Comparison of ENCODE assay signal across 8 cellular contexts in genomic region chr9:83920942-83921707, GRCh38. TPM values are rescaled to one million over a fixed set of nuclear protein-coding genes. Genes with fewer than 3 reads are reported as not detected.
DNase-seq lines count a peak whose midpoint lies in the region; ATAC-seq and TF ChIP-seq lines count a peak whose summit lies in the region.

Gene KIF27 (minus strand): TSS chr9:83921432. CDS start chr9:83915591, 5,841 bp downstream.

- H2AFZ ChIP-seq in SU-DHL-6 (ENCODE audit: low read depth, low read length, severe bottlenecking), result peak within 1 kb of the TSS; percentile 96
- H2AFZ ChIP-seq in parathyroid adenoma, result peak within 1 kb of the TSS; percentile 84

- H4K20me1 ChIP-seq in SU-DHL-6 (ENCODE audit: low read depth, low read length), result no peaks in the 10 kb centered on the region

- TF ChIP-seq CTCF in GM12875 (IDR thresholded peaks at IDR 0.05; ENCODE audit: borderline replicate concordance, insufficient read depth, low read depth, low read length), result 0 out of 2 replicates have a peak, but pooled peaks have one; percentile 37
- TF ChIP-seq CTCF in SU-DHL-6 (IDR thresholded peaks at IDR 0.05; ENCODE audit: insufficient read depth, low read length, poor library complexity, severe bottlenecking), result peak; percentile 26
- peak; percentile 27 for TF ChIP-seq CTCF in cardiac muscle cell (IDR thresholded peaks at IDR 0.05; ENCODE audit: low read depth, low read length)
- TF ChIP-seq CTCF in parathyroid adenoma (IDR thresholded peaks at IDR 0.05), result peak; percentile 18
- peak in 4 of 5 experiments; percentile 39 to 87 (median 62) for TF ChIP-seq CTCF in tibial nerve (IDR thresholded peaks at IDR 0.05)

- H3K4me1 Mint-ChIP-seq in activated naive CD8-positive, alpha-beta T cell treated with anti-CD3 and anti-CD28 coated beads, Interleukin-2, amount 50 U/mL, for 24 hours, result peaks cover 18% of the 10 kb centered on the region

- peak; percentile 76 to 91 for TF ChIP-seq EP300 in tibial nerve (IDR thresholded peaks at IDR 0.05)

- 0 to 1% methylated on average over 36 to 72 of the region's 91 CpGs for WGBS in tibial nerve, 2 donors

- H3K27ac Mint-ChIP-seq in activated naive CD8-positive, alpha-beta T cell treated with anti-CD3 and anti-CD28 coated beads, Interleukin-2, amount 50 U/mL, for 24 hours, result peak within 1 kb of the TSS; percentile 88

- peak; percentile 93 for ATAC-seq in HG02763 (IDR thresholded peaks at IDR 0.05; ENCODE audit: unreplicated experiment)
- ATAC-seq in activated naive CD8-positive, alpha-beta T cell treated with anti-CD3 and anti-CD28 coated beads, Interleukin-2, amount 50 U/mL, for 24 hours, result peak; percentile 94

- H3K4me2 ChIP-seq in SU-DHL-6 (ENCODE audit: low read depth, low read length, poor library complexity, severe bottlenecking), result peak within 1 kb of the TSS; percentile 64
- peak within 1 kb of the TSS; percentile 71 for H3K4me2 ChIP-seq in parathyroid adenoma (ENCODE audit: low read length)

- H3K9me3 ChIP-seq in SU-DHL-6 (ENCODE audit: insufficient read depth, low read length) (no peaks in the 10 kb centered on the region), cardiac muscle cell (ENCODE audit: low read depth) (no peaks in the 10 kb centered on the region), parathyroid adenoma (ENCODE audit: control insufficient read depth, low read length) (no peaks in the 10 kb centered on the region), tibial nerve (no peaks in the 10 kb centered on the region)

- H3K9ac ChIP-seq in SU-DHL-6 (ENCODE audit: low read length), result peak within 1 kb of the TSS; percentile 68
- H3K9ac ChIP-seq in parathyroid adenoma, result peak within 1 kb of the TSS; percentile 67

- H3K4me3 Mint-ChIP-seq in activated naive CD8-positive, alpha-beta T cell treated with anti-CD3 and anti-CD28 coated beads, Interleukin-2, amount 50 U/mL, for 24 hours, result peak within 1 kb of the TSS; percentile 84

- H3K36me3 Mint-ChIP-seq in activated naive CD8-positive, alpha-beta T cell treated with anti-CD3 and anti-CD28 coated beads, Interleukin-2, amount 50 U/mL, for 24 hours (ENCODE audit: low read depth), result no peaks in the 10 kb centered on the region

- H3K27me3 Mint-ChIP-seq in activated naive CD8-positive, alpha-beta T cell treated with anti-CD3 and anti-CD28 coated beads, Interleukin-2, amount 50 U/mL, for 24 hours, result no peaks in the 10 kb centered on the region

- peak within 1 kb of the TSS; percentile 53 for H3K27ac ChIP-seq in SU-DHL-6 (ENCODE audit: low read depth, low read length)
- peak within 1 kb of the TSS; percentile 95 for H3K27ac ChIP-seq in cardiac muscle cell
- H3K27ac ChIP-seq in parathyroid adenoma, result peak within 1 kb of the TSS; percentile 93
- H3K27ac ChIP-seq in tibial nerve, result peak within 1 kb of the TSS; percentile 92 to 99 (median 94)

- no peaks in the 10 kb centered on the region for H3K9me2 ChIP-seq in SU-DHL-6 (replicated peaks; ENCODE audit: insufficient read depth, low read length)

- H3K4me3 ChIP-seq in GM12875 (ENCODE audit: low read depth, low read length) (peak within 1 kb of the TSS; percentile 68), SU-DHL-6 (ENCODE audit: insufficient read depth, low read length, poor library complexity, severe bottlenecking) (peak within 1 kb of the TSS; percentile 76), cardiac muscle cell (peak within 1 kb of the TSS; percentile 73), parathyroid adenoma (ENCODE audit: low read depth, low read length) (peak within 1 kb of the TSS; percentile 50), tibial nerve (peak within 1 kb of the TSS; percentile 62 to 91 (median 76))

- H3K79me2 ChIP-seq in SU-DHL-6 (ENCODE audit: insufficient read depth, low read length) (no peaks in the 10 kb centered on the region), parathyroid adenoma (no peaks in the 10 kb centered on the region)

- TF ChIP-seq POLR2A in tibial nerve (IDR thresholded peaks at IDR 0.05), result peak; percentile 43 to 88

- H3K9me3 Mint-ChIP-seq in activated naive CD8-positive, alpha-beta T cell treated with anti-CD3 and anti-CD28 coated beads, Interleukin-2, amount 50 U/mL, for 24 hours, result no peaks in the 10 kb centered on the region

- H3F3A ChIP-seq in SU-DHL-6 (ENCODE audit: insufficient read depth), result no peaks in the 10 kb centered on the region

- H3K27me3 ChIP-seq in SU-DHL-6 (ENCODE audit: low read length) (no peaks in the 10 kb centered on the region), cardiac muscle cell (no peaks in the 10 kb centered on the region), parathyroid adenoma (ENCODE audit: control insufficient read depth, insufficient read depth, low read length) (no peaks in the 10 kb centered on the region), tibial nerve (no peaks in the 10 kb centered on the region)

- H3K4me1 ChIP-seq in cardiac muscle cell (ENCODE audit: low read depth) (peaks cover 2% of the 10 kb centered on the region), parathyroid adenoma (no peaks in the 10 kb centered on the region), tibial nerve (peaks cover 0 to 16% (median 7%) of the 10 kb centered on the region in 4 donors)

- H3K36me3 ChIP-seq in SU-DHL-6 (ENCODE audit: low read length), result no peaks in the 10 kb centered on the region
- H3K36me3 ChIP-seq in cardiac muscle cell, result no peaks in the 10 kb centered on the region
- H3K36me3 ChIP-seq in parathyroid adenoma (ENCODE audit: control insufficient read depth, insufficient read depth, low read length), result no peaks in the 10 kb centered on the region
- no peaks in the 10 kb centered on the region for H3K36me3 ChIP-seq in tibial nerve

- DNase-seq in NCI-H1417 (lab: John Stamatoyannopoulos, UW) (peak; percentile 89 to 98 (median 97)), cardiac muscle cell (ENCODE audit: low read depth in 1 of 2, low spot score in 1 of 2) (peak; percentile 99), tibial nerve (ENCODE audit: low spot score in 2 of 2) (peak; percentile 98 to 99)
- DNase-seq in activated naive CD8-positive, alpha-beta T cell treated with anti-CD3 and anti-CD28 coated beads, Interleukin-2, amount 50 U/mL, for 24 hours, result peak; percentile 99

RNA-seq across cellular contexts. Expression of gene KIF27, which starts in this region (rescaled TPM):
- total RNA-seq in cardiac muscle cell (2.6 and 6.2 TPM in 2 replicates), tibial nerve (10 to 100 TPM in 1 of 4 donors, 1 to 10 TPM in 3; 7.5 to 11.1 (median 9.9) TPM)
- polyA plus RNA-seq in cardiac muscle cell, result 4.4 and 6.6 TPM in 2 replicates

Comparison
In these comparisons a context has a peak if more than half of its experiments do, and no peak if none do; other contexts are left out.
1. Peak in every context shown above with its lines: DNase-seq, ATAC-seq, H3K4me3 ChIP-seq and H3K27ac ChIP-seq.